18 cellular contexts compared by ENCODE assay signal in genomic region chr3:124792341-124793034, GRCh38.
A peak's percentile ranks its signal among the peaks of the same experiment; 100 is the strongest.
DNase-seq lines count a peak whose midpoint lies in the region; ATAC-seq, FAIRE-seq and TF ChIP-seq lines count a peak whose summit lies in the region.
"Had no signal": no experiment of that assay in that cellular context is flagged by ENCODE, and none has a peak within 500 bp of the region (broad histone marks: within the 10 kb centered on the region; RNA-seq: fewer than 3 reads in every experiment).

No MANE protein-coding gene starts in this region.

- FAIRE-seq in keratinocyte (lab: Jason Lieb, UNC): peak; percentile 70
- FAIRE-seq: colon had no signal

- H3K4me2 ChIP-seq in KMS-11: peak overlapping the region; percentile 65
- peak overlapping the region; percentile 78 for H3K4me2 ChIP-seq in keratinocyte (ENCODE audit: control insufficient read depth, extremely low read depth, insufficient read depth, low read depth, low read length)

- H3K9ac ChIP-seq in KMS-11 (peak overlapping the region; percentile 84), keratinocyte (ENCODE audit: control insufficient read depth, extremely low read depth, insufficient read depth, low read length) (peak overlapping the region; percentile 31), stomach smooth muscle (ENCODE audit: low read length in 2 of 2) (no peak overlapping the region)
- H3K9ac ChIP-seq: BLaER1 treated with 17β-estradiol and CSF1 and Interleukin-3, amounts not matched to agents 10 nM and 100 nM had no signal

- no peak overlapping the region for H2AFZ ChIP-seq in KMS-11 (ENCODE audit: low read depth)
- no peak overlapping the region for H2AFZ ChIP-seq in keratinocyte (ENCODE audit: control insufficient read depth, low read length)

- intact Hi-C loops in adrenal gland (cut with DNase I): no loop called here

- H3K27me3 ChIP-seq in KMS-11 (ENCODE audit: insufficient read depth, low read depth): no peaks in the 10 kb centered on the region
- no peaks in the 10 kb centered on the region for H3K27me3 ChIP-seq in adrenal gland
- no peaks in the 10 kb centered on the region for H3K27me3 ChIP-seq in keratinocyte (ENCODE audit: control insufficient read depth, extremely low read depth, insufficient read depth, low read length)
- no peaks in the 10 kb centered on the region for H3K27me3 ChIP-seq in stomach smooth muscle (ENCODE audit: control insufficient read depth in 1 of 2, insufficient read depth in 2 of 2, low read length in 2 of 2)
- H3K27me3 ChIP-seq: BLaER1 treated with 17β-estradiol and CSF1 and Interleukin-3, amounts not matched to agents 10 nM and 100 nM had no signal

- H3K27me3 Mint-ChIP-seq in activated T-cell treated with anti-CD3 and anti-CD28 coated beads, Interleukin-2, amount 50 U/mL, for 24 hours: peaks cover 9% of the 10 kb centered on the region

- dilution Hi-C loops in keratinocyte (cut with MboI; ENCODE audit: extremely low pct_ligation_motif_present, low sequenced_read_pairs): no loop called here

- H3K36me3 ChIP-seq in KMS-11 (ENCODE audit: insufficient read depth) (no peaks in the 10 kb centered on the region), adrenal gland (replicated peaks in 1 of 2) (peaks cover 0 to 12% of the 10 kb centered on the region in 2 donors), keratinocyte (ENCODE audit: control insufficient read depth in 2 of 2, extremely low read depth in 1 of 2, insufficient read depth in 2 of 2, low read length in 2 of 2) (peaks cover 8 to 35% of the 10 kb centered on the region in 2 experiments), stomach smooth muscle (ENCODE audit: control insufficient read depth in 2 of 2, insufficient read depth in 2 of 2, low read length in 2 of 2) (peaks cover 10 to 20% of the 10 kb centered on the region in 2 donors)

- H4K20me1 ChIP-seq in KMS-11 (ENCODE audit: insufficient read depth): no peaks in the 10 kb centered on the region
- H4K20me1 ChIP-seq in keratinocyte (ENCODE audit: control insufficient read depth, extremely low read depth, insufficient read depth, low read length): peaks cover 7% of the 10 kb centered on the region
- H4K20me1 ChIP-seq: BLaER1 treated with 17β-estradiol and CSF1 and Interleukin-3, amounts not matched to agents 10 nM and 100 nM had no signal

- H3K9me3 ChIP-seq in adrenal gland (replicated peaks in 1 of 3) (no peaks in the 10 kb centered on the region), keratinocyte (ENCODE audit: control insufficient read depth, low read depth, low read length) (no peaks in the 10 kb centered on the region), stomach smooth muscle (ENCODE audit: control insufficient read depth in 2 of 2, low read length in 2 of 2) (no peaks in the 10 kb centered on the region)
- H3K9me3 ChIP-seq: BLaER1 treated with 17β-estradiol and CSF1 and Interleukin-3, amounts not matched to agents 10 nM and 100 nM had no signal

- H3K4me1 ChIP-seq in KMS-11 (ENCODE audit: low read depth, poor library complexity, severe bottlenecking) (peaks cover 79% of the 10 kb centered on the region), adrenal gland (replicated peaks in 1 of 2) (peaks cover 9 to 24% of the 10 kb centered on the region in 2 donors), keratinocyte (ENCODE audit: control insufficient read depth, extremely low read depth, insufficient read depth, low read length) (peaks cover 35% of the 10 kb centered on the region), stomach smooth muscle (ENCODE audit: control insufficient read depth, insufficient read depth, low read length) (peaks cover 18% of the 10 kb centered on the region)

- H3K36me3 Mint-ChIP-seq in activated T-cell treated with anti-CD3 and anti-CD28 coated beads, Interleukin-2, amount 50 U/mL, for 24 hours (ENCODE audit: low read depth): no peaks in the 10 kb centered on the region
- H3K36me3 Mint-ChIP-seq: activated naive CD8-positive, alpha-beta T cell treated with anti-CD3 and anti-CD28 coated beads, Interleukin-2, amount 10 ng/mL, durations not matched to agents 7 days and 5 days had no signal

- no peak for ATAC-seq in HG03354 (IDR thresholded peaks at IDR 0.05; ENCODE audit: poor library complexity, severe bottlenecking, unreplicated experiment)

- TF ChIP-seq CTCF in KMS-11 (conservative IDR thresholded peaks at IDR 0.05; ENCODE audit: low read depth, low read length) (no peak), adrenal gland (IDR thresholded peaks at IDR 0.05) (no peak), keratinocyte (optimal IDR thresholded peaks at IDR 0.05 in 1 of 3, IDR thresholded peaks at IDR 0.05 in 1 of 3, conservative IDR thresholded peaks at IDR 0.05 in 1 of 3; ENCODE audit: extremely low read depth in 1 of 3, insufficient read depth in 2 of 3, low read length in 3 of 3) (no peak)

- H3K79me2 ChIP-seq in KMS-11 (ENCODE audit: insufficient read depth, low read depth): peaks cover 14% of the 10 kb centered on the region; the same call in 1 of the 2 replicates
- peaks cover 11% of the 10 kb centered on the region for H3K79me2 ChIP-seq in keratinocyte (ENCODE audit: control insufficient read depth, insufficient read depth, low read length)

- TF ChIP-seq POLR2A in adrenal gland (IDR thresholded peaks at IDR 0.05): no peak

- H3K4me3 ChIP-seq in KMS-11 (IDR thresholded peaks at IDR 0.05; ENCODE audit: insufficient read depth, low read depth, low read length) (no peak overlapping the region), adrenal gland (no peak overlapping the region), keratinocyte (ENCODE audit: control insufficient read depth in 2 of 3, extremely low read depth in 1 of 3, insufficient read depth in 2 of 3, low read depth in 1 of 3, low read length in 3 of 3) (no peak overlapping the region), stomach smooth muscle (ENCODE audit: low read length in 2 of 2) (no peak overlapping the region)
- H3K4me3 ChIP-seq: BLaER1 treated with 17β-estradiol and CSF1 and Interleukin-3, amounts not matched to agents 10 nM and 100 nM; lung had no signal

- no peak overlapping the region for H3K4me3 Mint-ChIP-seq in activated T-cell treated with anti-CD3 and anti-CD28 coated beads, Interleukin-2, amount 50 U/mL, for 24 hours
- H3K4me3 Mint-ChIP-seq: activated naive CD8-positive, alpha-beta T cell treated with anti-CD3 and anti-CD28 coated beads, Interleukin-2, amount 10 ng/mL, durations not matched to agents 7 days and 5 days; T-helper 2 cell treated with Interferon-gamma antibody and Interleukin-4, amounts not matched to agents 5 μg/mL and 100 μg/mL, for 36 hours had no signal

- H3K9me1 ChIP-seq in keratinocyte (ENCODE audit: control insufficient read depth, extremely low read depth, insufficient read depth, low read length): no peaks in the 10 kb centered on the region

- H3K27ac ChIP-seq in KMS-11 (peak overlapping the region; percentile 97), adrenal gland (peak overlapping the region in 3 of 5 donors; percentile 38 to 69 (median 46)), keratinocyte (ENCODE audit: control insufficient read depth, insufficient read depth, low read length) (peak overlapping the region; percentile 87), stomach smooth muscle (ENCODE audit: low read length) (peak overlapping the region; percentile 62)

- DNase-seq in adrenal gland: no peak
- no peak for DNase-seq in keratinocyte (ENCODE audit: low read depth, low spot score)
- no peak for DNase-seq in activated T-cell treated with anti-CD3 and anti-CD28 coated beads, Interleukin-2, amount 50 U/mL, for 24 hours
- DNase-seq in SIG-M5 treated with dmso at 0.1 percent for 504 hours (lab: John Stamatoyannopoulos, UW; ENCODE audit: unreplicated experiment): no peak
- DNase-seq in putamen (ENCODE audit: low spot score): no peak
- DNase-seq: activated CD4-positive, alpha-beta T cell treated with anti-CD3 and anti-CD28 coated beads for 4 hours; activated naive CD8-positive, alpha-beta T cell treated with anti-CD3 and anti-CD28 coated beads, Interleukin-2, amount 10 ng/mL, durations not matched to agents 7 days and 5 days; erythroblast; Karpas-422; NCI-H187 treated with DMSO at 0.1 percent for 48 hours; NCI-H526 treated with DMSO at 0.1 percent for 48 hours had no signal

- H3K9me3 Mint-ChIP-seq in activated T-cell treated with anti-CD3 and anti-CD28 coated beads, Interleukin-2, amount 50 U/mL, for 24 hours: no peaks in the 10 kb centered on the region
- H3K9me3 Mint-ChIP-seq: activated naive CD8-positive, alpha-beta T cell treated with anti-CD3 and anti-CD28 coated beads, Interleukin-2, amount 10 ng/mL, durations not matched to agents 7 days and 5 days; T-helper 2 cell treated with Interferon-gamma antibody and Interleukin-4, amounts not matched to agents 5 μg/mL and 100 μg/mL, for 36 hours had no signal

- H3K27ac Mint-ChIP-seq in activated T-cell treated with anti-CD3 and anti-CD28 coated beads, Interleukin-2, amount 50 U/mL, for 24 hours: no peak overlapping the region
- H3K27ac Mint-ChIP-seq: activated naive CD8-positive, alpha-beta T cell treated with anti-CD3 and anti-CD28 coated beads, Interleukin-2, amount 10 ng/mL, durations not matched to agents 7 days and 5 days; T-helper 2 cell treated with Interferon-gamma antibody and Interleukin-4, amounts not matched to agents 5 μg/mL and 100 μg/mL, for 36 hours had no signal

- H3K4me1 Mint-ChIP-seq in activated T-cell treated with anti-CD3 and anti-CD28 coated beads, Interleukin-2, amount 50 U/mL, for 24 hours (ENCODE audit: low read depth): peaks cover 4% of the 10 kb centered on the region

- WGBS in adrenal gland, 4 donors: 79 to 93% (median 91%) methylated on average over 7 of the region's 7 CpGs

Comparison
In these comparisons a context has a peak if more than half of its experiments do, and no peak if none do; other contexts are left out.
1. H3K27ac ChIP-seq: peak in every context shown above with its lines; median percentile 97 in KMS-11; 87 in keratinocyte; 62 in stomach smooth muscle; 46 in adrenal gland.
2. H3K9ac ChIP-seq: peak in KMS-11 (single experiment) and keratinocyte (single experiment); none in stomach smooth muscle (0 of 2).